2 cellular contexts compared by ENCODE assay signal in the genomic region with DNA sequence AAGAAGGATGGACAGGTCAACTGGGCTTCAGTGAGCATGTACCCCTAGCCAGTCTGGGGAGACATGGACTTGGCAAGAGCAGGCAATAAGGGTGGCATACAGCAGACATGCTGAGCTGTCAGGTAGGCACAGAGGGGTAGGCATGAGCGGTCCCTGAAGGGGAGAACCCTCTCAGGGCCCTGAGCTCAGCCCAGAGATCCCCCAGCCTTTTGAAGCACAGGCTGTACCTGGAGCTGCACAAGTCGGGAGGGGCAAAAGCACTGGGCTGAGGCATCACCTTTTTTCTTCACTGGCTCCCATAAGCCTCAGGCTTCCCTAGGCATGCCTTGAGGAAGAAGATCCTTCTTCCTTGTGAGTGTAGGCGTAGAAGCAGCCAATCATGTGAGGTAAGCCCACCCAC.
TF ChIP-seq lines count a peak whose summit lies in the region.

No MANE protein-coding gene starts in this region.

TF ChIP-seq in liver, 16 proteins besides CTCF, POLR2A, EP300 and RAD21:
- TF ChIP-seq, protein P1, sequence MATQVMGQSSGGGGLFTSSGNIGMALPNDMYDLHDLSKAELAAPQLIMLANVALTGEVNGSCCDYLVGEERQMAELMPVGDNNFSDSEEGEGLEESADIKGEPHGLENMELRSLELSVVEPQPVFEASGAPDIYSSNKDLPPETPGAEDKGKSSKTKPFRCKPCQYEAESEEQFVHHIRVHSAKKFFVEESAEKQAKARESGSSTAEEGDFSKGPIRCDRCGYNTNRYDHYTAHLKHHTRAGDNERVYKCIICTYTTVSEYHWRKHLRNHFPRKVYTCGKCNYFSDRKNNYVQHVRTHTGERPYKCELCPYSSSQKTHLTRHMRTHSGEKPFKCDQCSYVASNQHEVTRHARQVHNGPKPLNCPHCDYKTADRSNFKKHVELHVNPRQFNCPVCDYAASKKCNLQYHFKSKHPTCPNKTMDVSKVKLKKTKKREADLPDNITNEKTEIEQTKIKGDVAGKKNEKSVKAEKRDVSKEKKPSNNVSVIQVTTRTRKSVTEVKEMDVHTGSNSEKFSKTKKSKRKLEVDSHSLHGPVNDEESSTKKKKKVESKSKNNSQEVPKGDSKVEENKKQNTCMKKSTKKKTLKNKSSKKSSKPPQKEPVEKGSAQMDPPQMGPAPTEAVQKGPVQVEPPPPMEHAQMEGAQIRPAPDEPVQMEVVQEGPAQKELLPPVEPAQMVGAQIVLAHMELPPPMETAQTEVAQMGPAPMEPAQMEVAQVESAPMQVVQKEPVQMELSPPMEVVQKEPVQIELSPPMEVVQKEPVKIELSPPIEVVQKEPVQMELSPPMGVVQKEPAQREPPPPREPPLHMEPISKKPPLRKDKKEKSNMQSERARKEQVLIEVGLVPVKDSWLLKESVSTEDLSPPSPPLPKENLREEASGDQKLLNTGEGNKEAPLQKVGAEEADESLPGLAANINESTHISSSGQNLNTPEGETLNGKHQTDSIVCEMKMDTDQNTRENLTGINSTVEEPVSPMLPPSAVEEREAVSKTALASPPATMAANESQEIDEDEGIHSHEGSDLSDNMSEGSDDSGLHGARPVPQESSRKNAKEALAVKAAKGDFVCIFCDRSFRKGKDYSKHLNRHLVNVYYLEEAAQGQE (IDR thresholded peaks at IDR 0.05) = no peak
- TF ChIP-seq FOXA1 (IDR thresholded peaks at IDR 0.05) (no peak), JUND (IDR thresholded peaks at IDR 0.05) (no peak), NR2F2 (IDR thresholded peaks at IDR 0.05) (no peak), FOXA2 (IDR thresholded peaks at IDR 0.05) (no peak), TAF1 (conservative IDR thresholded peaks at IDR 0.05) (no peak), RXRA (IDR thresholded peaks at IDR 0.05) (no peak)
- TF ChIP-seq, protein P2, sequence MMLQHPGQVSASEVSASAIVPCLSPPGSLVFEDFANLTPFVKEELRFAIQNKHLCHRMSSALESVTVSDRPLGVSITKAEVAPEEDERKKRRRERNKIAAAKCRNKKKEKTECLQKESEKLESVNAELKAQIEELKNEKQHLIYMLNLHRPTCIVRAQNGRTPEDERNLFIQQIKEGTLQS (IDR thresholded peaks at IDR 0.05) = no peak
- TF ChIP-seq, protein P3, sequence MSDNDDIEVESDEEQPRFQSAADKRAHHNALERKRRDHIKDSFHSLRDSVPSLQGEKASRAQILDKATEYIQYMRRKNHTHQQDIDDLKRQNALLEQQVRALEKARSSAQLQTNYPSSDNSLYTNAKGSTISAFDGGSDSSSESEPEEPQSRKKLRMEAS (IDR thresholded peaks at IDR 0.05) = no peak
- TF ChIP-seq, protein P4, sequence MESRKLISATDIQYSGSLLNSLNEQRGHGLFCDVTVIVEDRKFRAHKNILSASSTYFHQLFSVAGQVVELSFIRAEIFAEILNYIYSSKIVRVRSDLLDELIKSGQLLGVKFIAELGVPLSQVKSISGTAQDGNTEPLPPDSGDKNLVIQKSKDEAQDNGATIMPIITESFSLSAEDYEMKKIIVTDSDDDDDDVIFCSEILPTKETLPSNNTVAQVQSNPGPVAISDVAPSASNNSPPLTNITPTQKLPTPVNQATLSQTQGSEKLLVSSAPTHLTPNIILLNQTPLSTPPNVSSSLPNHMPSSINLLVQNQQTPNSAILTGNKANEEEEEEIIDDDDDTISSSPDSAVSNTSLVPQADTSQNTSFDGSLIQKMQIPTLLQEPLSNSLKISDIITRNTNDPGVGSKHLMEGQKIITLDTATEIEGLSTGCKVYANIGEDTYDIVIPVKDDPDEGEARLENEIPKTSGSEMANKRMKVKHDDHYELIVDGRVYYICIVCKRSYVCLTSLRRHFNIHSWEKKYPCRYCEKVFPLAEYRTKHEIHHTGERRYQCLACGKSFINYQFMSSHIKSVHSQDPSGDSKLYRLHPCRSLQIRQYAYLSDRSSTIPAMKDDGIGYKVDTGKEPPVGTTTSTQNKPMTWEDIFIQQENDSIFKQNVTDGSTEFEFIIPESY (IDR thresholded peaks at IDR 0.05) = no peak

TF ChIP-seq in HepG2, 621 proteins besides CTCF, POLR2A, EP300 and RAD21 (continued from another document):
- TF ChIP-seq GLI4 (CRISPR knock-in tag; IDR thresholded peaks at IDR 0.05; ENCODE audit: borderline replicate concordance) (no peak), NR2C2 (CRISPR knock-in tag; IDR thresholded peaks at IDR 0.05; ENCODE audit: borderline replicate concordance) (no peak), NFIC (IDR thresholded peaks at IDR 0.05; ENCODE audit: low read length) (no peak), TAF1 (CRISPR knock-in tag; IDR thresholded peaks at IDR 0.05) (no peak), ZNF343 (CRISPR knock-in tag; IDR thresholded peaks at IDR 0.05) (no peak), MAFK (conservative IDR thresholded peaks at IDR 0.05 in 1 of 2, IDR thresholded peaks at IDR 0.05 in 1 of 2; ENCODE audit: low read length in 2 of 2) (no peak), CHD2 (IDR thresholded peaks at IDR 0.05; ENCODE audit: low read depth, low read length) (no peak), SETDB1 (CRISPR knock-in tag; IDR thresholded peaks at IDR 0.05; ENCODE audit: borderline replicate concordance) (no peak), ZNF260 (CRISPR knock-in tag; IDR thresholded peaks at IDR 0.05; ENCODE audit: borderline replicate concordance, low read depth) (no peak), NR1H2 (CRISPR knock-in tag; IDR thresholded peaks at IDR 0.05; ENCODE audit: borderline replicate concordance, low read depth) (no peak)
- TF ChIP-seq, protein P5, sequence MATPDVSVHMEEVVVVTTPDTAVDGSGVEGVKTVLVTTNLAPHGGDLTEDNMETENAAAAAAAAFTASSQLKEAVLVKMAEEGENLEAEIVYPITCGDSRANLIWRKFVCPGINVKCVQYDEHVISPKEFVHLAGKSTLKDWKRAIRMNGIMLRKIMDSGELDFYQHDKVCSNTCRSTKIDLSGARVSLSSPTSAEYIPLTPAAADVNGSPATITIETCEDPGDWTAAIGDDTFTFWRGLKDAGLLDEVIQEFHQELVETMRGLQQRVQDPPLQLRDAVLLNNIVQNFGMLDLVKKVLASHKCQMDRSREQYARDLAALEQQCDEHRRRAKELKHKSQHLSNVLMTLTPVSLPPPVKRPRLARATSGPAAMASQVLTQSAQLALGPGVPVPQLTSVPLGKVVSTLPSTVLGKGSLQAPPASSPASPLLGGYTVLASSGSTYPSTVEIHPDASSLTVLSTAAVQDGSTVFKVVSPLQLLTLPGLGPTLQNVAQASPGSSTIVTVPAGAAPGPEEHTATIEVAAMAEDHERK (CRISPR knock-in tag; IDR thresholded peaks at IDR 0.05; ENCODE audit: low read depth) = no peak
- TF ChIP-seq, protein P6, sequence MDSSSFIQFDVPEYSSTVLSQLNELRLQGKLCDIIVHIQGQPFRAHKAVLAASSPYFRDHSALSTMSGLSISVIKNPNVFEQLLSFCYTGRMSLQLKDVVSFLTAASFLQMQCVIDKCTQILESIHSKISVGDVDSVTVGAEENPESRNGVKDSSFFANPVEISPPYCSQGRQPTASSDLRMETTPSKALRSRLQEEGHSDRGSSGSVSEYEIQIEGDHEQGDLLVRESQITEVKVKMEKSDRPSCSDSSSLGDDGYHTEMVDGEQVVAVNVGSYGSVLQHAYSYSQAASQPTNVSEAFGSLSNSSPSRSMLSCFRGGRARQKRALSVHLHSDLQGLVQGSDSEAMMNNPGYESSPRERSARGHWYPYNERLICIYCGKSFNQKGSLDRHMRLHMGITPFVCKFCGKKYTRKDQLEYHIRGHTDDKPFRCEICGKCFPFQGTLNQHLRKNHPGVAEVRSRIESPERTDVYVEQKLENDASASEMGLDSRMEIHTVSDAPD (CRISPR knock-in tag; IDR thresholded peaks at IDR 0.05) = no peak
